Comparison of ENCODE assay signal across 19 cellular contexts in genomic region chr11:6253196-6253595, GRCh38. TPM values are rescaled to one million over a fixed set of nuclear protein-coding genes. Genes with fewer than 3 reads are reported as not detected.
DNase-seq lines count a peak whose midpoint lies in the region; ATAC-seq lines count a peak whose summit lies in the region.
"Had no signal": no experiment of that assay in that cellular context is flagged by ENCODE, and none has a peak within 500 bp of the region (broad histone marks: within the 10 kb centered on the region; RNA-seq: fewer than 3 reads in every experiment).

No MANE protein-coding gene starts in this region.

- H3K9me3 Mint-ChIP-seq in stimulated activated naive CD8-positive, alpha-beta T cell treated with anti-CD3 and anti-CD28 coated beads, Interleukin-15, amount 100 ng/mL, for 72 hours: no peaks in the 10 kb centered on the region
- H3K9me3 Mint-ChIP-seq in naive thymus-derived CD4-positive, alpha-beta T cell: no peaks in the 10 kb centered on the region
- H3K9me3 Mint-ChIP-seq: CD4-positive, alpha-beta memory T cell; mesothelial cell of epicardium had no signal

- POLR2A ChIA-PET in naive thymus-derived CD4-positive, alpha-beta T cell (lab: Charles Lee): no interaction called here

- peak; percentile 66 for ATAC-seq in stimulated activated naive CD8-positive, alpha-beta T cell treated with anti-CD3 and anti-CD28 coated beads, Interleukin-15, amount 100 ng/mL, for 72 hours
- no peak for ATAC-seq in stimulated activated naive CD8-positive, alpha-beta T cell treated with anti-CD3 and anti-CD28 coated beads, Interleukin-15, Interleukin-2, amounts not matched to agents 100 U/mL and 50 U/mL, for 24 hours
- ATAC-seq in HG02798 (IDR thresholded peaks at IDR 0.05; ENCODE audit: poor library complexity, unreplicated experiment) (peak; percentile 65), HG03442 (IDR thresholded peaks at IDR 0.05; ENCODE audit: unreplicated experiment) (peak; percentile 83)
- ATAC-seq in naive thymus-derived CD4-positive, alpha-beta T cell: no peak
- ATAC-seq: heart left ventricle had no signal

- CTCF ChIA-PET in naive thymus-derived CD4-positive, alpha-beta T cell (lab: Charles Lee): interaction anchor here (4.8 kb wide), 1 partner anchor 99 kb away, joined by 27 read pairs; no protein-coding TSS in a partner anchor

- no peak overlapping the region for H3K4me3 ChIP-seq in naive thymus-derived CD4-positive, alpha-beta T cell (ENCODE audit: low read length)
- H3K4me3 ChIP-seq: heart left ventricle, sigmoid colon had no signal

- no peaks in the 10 kb centered on the region for H3K9me3 ChIP-seq in naive thymus-derived CD4-positive, alpha-beta T cell (ENCODE audit: control insufficient read depth in 2 of 3, low read length in 3 of 3)
- H3K9me3 ChIP-seq: neutrophil, sigmoid colon had no signal

- no peaks in the 10 kb centered on the region for H3K4me1 Mint-ChIP-seq in stimulated activated naive CD8-positive, alpha-beta T cell treated with anti-CD3 and anti-CD28 coated beads, Interleukin-15, amount 100 ng/mL, for 72 hours
- H3K4me1 Mint-ChIP-seq in naive thymus-derived CD4-positive, alpha-beta T cell: no peaks in the 10 kb centered on the region
- H3K4me1 Mint-ChIP-seq: CD4-positive, alpha-beta memory T cell had no signal

- no peaks in the 10 kb centered on the region for H3K4me1 ChIP-seq in naive thymus-derived CD4-positive, alpha-beta T cell (ENCODE audit: control insufficient read depth in 2 of 2, insufficient read depth in 2 of 2, low read length in 2 of 2)

- peaks cover 0 to under 1% of the 10 kb centered on the region in 2 donors for H3K27me3 ChIP-seq in naive thymus-derived CD4-positive, alpha-beta T cell (ENCODE audit: control insufficient read depth in 2 of 2, insufficient read depth in 2 of 2, low read length in 2 of 2)

- DNase-seq in stimulated activated naive CD8-positive, alpha-beta T cell treated with anti-CD3 and anti-CD28 coated beads, Interleukin-15, amount 100 ng/mL, for 72 hours: no peak
- DNase-seq in stimulated activated naive CD8-positive, alpha-beta T cell treated with anti-CD3 and anti-CD28 coated beads, Interleukin-15, Interleukin-2, amounts not matched to agents 100 U/mL and 50 U/mL, for 24 hours: no peak
- DNase-seq in SW480 (ENCODE audit: low spot score) (no peak), dermis blood vessel endothelial cell (no peak), LoVo (ENCODE audit: low spot score) (no peak)
- DNase-seq in naive thymus-derived CD4-positive, alpha-beta T cell: no peak
- DNase-seq: ACHN; CD4-positive, alpha-beta memory T cell; heart left ventricle; kidney; sigmoid colon; stimulated activated CD4-positive, alpha-beta T cell treated with anti-CD3 and anti-CD28 coated beads, Interleukin-4, amount 100 ng/mL, for 24 hours had no signal

- H3K4me3 Mint-ChIP-seq in stimulated activated naive CD8-positive, alpha-beta T cell treated with anti-CD3 and anti-CD28 coated beads, Interleukin-15, amount 100 ng/mL, for 72 hours: no peak overlapping the region
- no peak overlapping the region for H3K4me3 Mint-ChIP-seq in naive thymus-derived CD4-positive, alpha-beta T cell
- H3K4me3 Mint-ChIP-seq: CD4-positive, alpha-beta memory T cell; mesothelial cell of epicardium had no signal

- H3K27ac ChIP-seq in naive thymus-derived CD4-positive, alpha-beta T cell (ENCODE audit: low read depth, low read length): no peak overlapping the region
- H3K27ac ChIP-seq: neutrophil had no signal

- no peaks in the 10 kb centered on the region for H3K27me3 Mint-ChIP-seq in stimulated activated naive CD8-positive, alpha-beta T cell treated with anti-CD3 and anti-CD28 coated beads, Interleukin-15, amount 100 ng/mL, for 72 hours
- H3K27me3 Mint-ChIP-seq in naive thymus-derived CD4-positive, alpha-beta T cell: peaks cover 0 to 9% (median 4%) of the 10 kb centered on the region in 5 donors

- H3K36me3 ChIP-seq in naive thymus-derived CD4-positive, alpha-beta T cell (ENCODE audit: control insufficient read depth in 2 of 3, insufficient read depth in 3 of 3, low read length in 3 of 3): no peaks in the 10 kb centered on the region
- H3K36me3 ChIP-seq: heart left ventricle, neutrophil, sigmoid colon had no signal

- H3K36me3 Mint-ChIP-seq in naive thymus-derived CD4-positive, alpha-beta T cell: no peaks in the 10 kb centered on the region
- H3K36me3 Mint-ChIP-seq: CD4-positive, alpha-beta memory T cell; mesothelial cell of epicardium had no signal

- H3K27ac Mint-ChIP-seq in stimulated activated naive CD8-positive, alpha-beta T cell treated with anti-CD3 and anti-CD28 coated beads, Interleukin-15, amount 100 ng/mL, for 72 hours: no peak overlapping the region
- no peak overlapping the region for H3K27ac Mint-ChIP-seq in naive thymus-derived CD4-positive, alpha-beta T cell
- H3K27ac Mint-ChIP-seq: CD4-positive, alpha-beta memory T cell; mesothelial cell of epicardium had no signal

- intact Hi-C loops in naive thymus-derived CD4-positive, alpha-beta T cell (cut with micrococcal nuclease): loop anchor here (5.0 kb wide), 2 partner anchors 64 to 189 kb away; partner anchors contain the start of gene HPX (in 1 of the 2)

RNA-seq across cellular contexts. Expression of gene CCKBR, which starts 6.4 kb away (rescaled TPM):
- total RNA-seq in dermis blood vessel endothelial cell: not detected in 2 replicates
- not detected for total RNA-seq in naive thymus-derived CD4-positive, alpha-beta T cell
- not detected for polyA plus RNA-seq in naive thymus-derived CD4-positive, alpha-beta T cell
- total RNA-seq: CD4-positive, alpha-beta memory T cell; Daoy; kidney; urinary bladder had no signal
- polyA plus RNA-seq: CD4-positive, alpha-beta memory T cell; heart left ventricle; sigmoid colon had no signal

RNA-seq across cellular contexts. Expression of gene CNGA4, which starts 14.3 kb away (rescaled TPM):
- total RNA-seq in dermis blood vessel endothelial cell: 0.09 TPM in 1 of 2 replicates, not detected in the other
- total RNA-seq in naive thymus-derived CD4-positive, alpha-beta T cell: under 1 TPM in 4 of 5 experiments, not detected in 1; 0.32 to 0.62 (median 0.37) TPM
- polyA plus RNA-seq in naive thymus-derived CD4-positive, alpha-beta T cell: not detected
- total RNA-seq: Daoy, heart left ventricle, urinary bladder had no signal
- polyA plus RNA-seq: CD4-positive, alpha-beta memory T cell had no signal

RNA-seq across cellular contexts. Expression of gene FHIP1B, which starts 18.8 kb away (rescaled TPM):
- total RNA-seq in dermis blood vessel endothelial cell: 9.5 and 15.1 TPM in 2 replicates
- total RNA-seq in naive thymus-derived CD4-positive, alpha-beta T cell: 10 to 100 TPM; 26.8 to 52.4 (median 44.3) TPM
- polyA plus RNA-seq in naive thymus-derived CD4-positive, alpha-beta T cell: 10 to 100 TPM in 1 of 2 donors, 1 to 10 TPM in 1; 9.7 to 20.3 TPM

RNA-seq across cellular contexts. Expression of gene C11orf42, which starts 47.8 kb away (rescaled TPM):
- not detected in 2 replicates for total RNA-seq in dermis blood vessel endothelial cell
- not detected for total RNA-seq in naive thymus-derived CD4-positive, alpha-beta T cell
- polyA plus RNA-seq in naive thymus-derived CD4-positive, alpha-beta T cell: not detected
- total RNA-seq: CD4-positive, alpha-beta memory T cell; Daoy; heart left ventricle; kidney; mesothelial cell of epicardium; sigmoid colon; urinary bladder had no signal
- polyA plus RNA-seq: CD4-positive, alpha-beta memory T cell; esophagus; heart left ventricle; sigmoid colon; urinary bladder had no signal

RNA-seq across cellular contexts. Expression of gene OR52W1, which starts 54.2 kb away (rescaled TPM):
- total RNA-seq in dermis blood vessel endothelial cell: not detected in 2 replicates
- total RNA-seq in naive thymus-derived CD4-positive, alpha-beta T cell: not detected
- polyA plus RNA-seq in naive thymus-derived CD4-positive, alpha-beta T cell: not detected
- total RNA-seq: CD4-positive, alpha-beta memory T cell; Daoy; heart left ventricle; kidney; mesothelial cell of epicardium; sigmoid colon; urinary bladder had no signal
- polyA plus RNA-seq: CD4-positive, alpha-beta memory T cell; esophagus; heart left ventricle; sigmoid colon; urinary bladder had no signal

Comparison
In these comparisons a context has a peak if more than half of its experiments do, and no peak if none do; other contexts are left out.
1. ATAC-seq: peak in stimulated activated naive CD8-positive, alpha-beta T cell treated with anti-CD3 and anti-CD28 coated beads, Interleukin-15, amount 100 ng/mL, for 72 hours (single experiment), HG02798 (single experiment) and HG03442 (single experiment); none in stimulated activated naive CD8-positive, alpha-beta T cell treated with anti-CD3 and anti-CD28 coated beads, Interleukin-15, Interleukin-2, amounts not matched to agents 100 U/mL and 50 U/mL, for 24 hours (single experiment) and naive thymus-derived CD4-positive, alpha-beta T cell (single experiment).